In the genomic region with DNA sequence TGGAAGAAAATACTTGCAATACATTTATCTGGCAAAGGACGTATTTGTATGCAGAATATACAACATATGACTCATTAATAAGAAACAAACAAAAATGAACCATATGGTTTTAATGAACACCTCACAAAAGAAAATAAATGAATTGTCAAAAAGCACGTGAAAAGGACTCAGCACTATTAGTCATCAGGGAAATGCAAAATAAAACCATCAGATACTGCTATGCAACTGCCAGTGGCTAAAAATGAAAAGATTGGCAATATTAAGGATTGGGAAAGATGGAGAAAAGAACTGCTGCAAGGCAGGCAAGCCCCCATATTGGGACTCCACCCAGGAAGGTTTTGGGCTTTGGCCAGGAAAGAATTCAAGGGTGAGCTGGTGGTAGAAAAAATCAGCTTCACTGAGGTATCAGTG, we compare ENCODE assay signal across 24 cellular contexts.
DNase-seq lines count a peak whose midpoint lies in the region; ATAC-seq and TF ChIP-seq lines count a peak whose summit lies in the region.
"Had no signal": no experiment of that assay in that cellular context is flagged by ENCODE, and none has a peak within 500 bp of the region (broad histone marks: within the 10 kb centered on the region; RNA-seq: fewer than 3 reads in every experiment).

No MANE protein-coding gene starts in this region.

- no peak for ATAC-seq in HG02588 (IDR thresholded peaks at IDR 0.05; ENCODE audit: unreplicated experiment)
- ATAC-seq in left ventricle myocardium superior = no peak
- ATAC-seq: activated CD4-positive, CD25-positive, alpha-beta regulatory T cell treated with anti-CD3 and anti-CD28 coated beads, Interleukin-2, amount 50 U/mL, for 24 hours; heart right ventricle; sciatic nerve; stimulated activated naive CD8-positive, alpha-beta T cell treated with anti-CD3 and anti-CD28 coated beads, Interleukin-15, amount 100 ng/mL, for 72 hours; upper lobe of right lung had no signal

- H3K27me3 ChIP-seq in MG63 = no peaks in the 10 kb centered on the region
- H3K27me3 ChIP-seq: adrenal gland, heart right ventricle, ovary, upper lobe of right lung had no signal

- DNase-seq in AG10803 (ENCODE audit: low read depth) = peak; percentile 87
- peak; percentile 72 for DNase-seq in MG63
- DNase-seq in cardiac fibroblast (ENCODE audit: low read depth in 2 of 2) = peak; percentile 79 to 80
- peak; percentile 72 to 87 for DNase-seq in foreskin fibroblast
- no peak for DNase-seq in amygdala (lab: John Stamatoyannopoulos, UW)
- no peak for DNase-seq in SHP77 treated with DMSO at 0.1 percent for 48 hours (lab: John Stamatoyannopoulos, UW)
- no peak for DNase-seq in left ventricle myocardium superior
- DNase-seq: ACHN; adrenal gland; cortex of kidney; heart right ventricle; NCI-H2171 treated with DMSO at 0.1 percent for 48 hours; NCI-H774; ovary; PC-9; stimulated activated CD4-positive, alpha-beta T cell treated with anti-CD3 and anti-CD28 coated beads, Interleukin-2, amount 100 ng/mL, for 24 hours; stimulated activated naive CD8-positive, alpha-beta T cell treated with anti-CD3 and anti-CD28 coated beads, Interleukin-15, amount 100 ng/mL, for 72 hours; T1000; upper lobe of right lung had no signal

- no peak for TF ChIP-seq CTCF in AG10803 (conservative IDR thresholded peaks at IDR 0.05; ENCODE audit: low read length)
- TF ChIP-seq CTCF in cardiac fibroblast (IDR thresholded peaks at IDR 0.05; ENCODE audit: low read depth, low read length) = no peak
- no peak for TF ChIP-seq CTCF in foreskin fibroblast (IDR thresholded peaks at IDR 0.05; ENCODE audit: low read depth, low read length)

- intact Hi-C loops in left ventricle myocardium superior (cut with micrococcal nuclease) = no loop called here

- H3K4me3 ChIP-seq in AG10803 (ENCODE audit: low read length) (peak overlapping the region; percentile 11; the same call in 1 of the 2 replicates), MG63 (no peak overlapping the region), cardiac fibroblast (replicated peaks in 1 of 2; ENCODE audit: low read depth in 2 of 2, low read length in 2 of 2) (no peak overlapping the region), foreskin fibroblast (ENCODE audit: low read depth in 1 of 2, low read length in 2 of 2) (no peak overlapping the region)
- H3K4me3 ChIP-seq: adrenal gland, heart right ventricle, lung, ovary, PC-9, SK-N-MC, upper lobe of right lung had no signal

- peaks cover 16% of the 10 kb centered on the region for H3K9me3 ChIP-seq in MG63
- H3K9me3 ChIP-seq: adrenal gland, ovary, upper lobe of right lung had no signal

- no peaks in the 10 kb centered on the region for H3K36me3 ChIP-seq in MG63
- H3K36me3 ChIP-seq: adrenal gland, heart right ventricle, ovary, upper lobe of right lung had no signal

Comparison
In these comparisons a context has a peak if more than half of its experiments do, and no peak if none do; other contexts are left out.
1. DNase-seq: peak in AG10803 (single experiment), MG63 (single experiment), cardiac fibroblast (2 of 2) and foreskin fibroblast (2 of 2); none in amygdala (0 of 56), SHP77 treated with DMSO at 0.1 percent for 48 hours (single experiment) and left ventricle myocardium superior (single experiment).